Comparison of ENCODE assay signal across 8 cellular contexts in the genomic region with DNA sequence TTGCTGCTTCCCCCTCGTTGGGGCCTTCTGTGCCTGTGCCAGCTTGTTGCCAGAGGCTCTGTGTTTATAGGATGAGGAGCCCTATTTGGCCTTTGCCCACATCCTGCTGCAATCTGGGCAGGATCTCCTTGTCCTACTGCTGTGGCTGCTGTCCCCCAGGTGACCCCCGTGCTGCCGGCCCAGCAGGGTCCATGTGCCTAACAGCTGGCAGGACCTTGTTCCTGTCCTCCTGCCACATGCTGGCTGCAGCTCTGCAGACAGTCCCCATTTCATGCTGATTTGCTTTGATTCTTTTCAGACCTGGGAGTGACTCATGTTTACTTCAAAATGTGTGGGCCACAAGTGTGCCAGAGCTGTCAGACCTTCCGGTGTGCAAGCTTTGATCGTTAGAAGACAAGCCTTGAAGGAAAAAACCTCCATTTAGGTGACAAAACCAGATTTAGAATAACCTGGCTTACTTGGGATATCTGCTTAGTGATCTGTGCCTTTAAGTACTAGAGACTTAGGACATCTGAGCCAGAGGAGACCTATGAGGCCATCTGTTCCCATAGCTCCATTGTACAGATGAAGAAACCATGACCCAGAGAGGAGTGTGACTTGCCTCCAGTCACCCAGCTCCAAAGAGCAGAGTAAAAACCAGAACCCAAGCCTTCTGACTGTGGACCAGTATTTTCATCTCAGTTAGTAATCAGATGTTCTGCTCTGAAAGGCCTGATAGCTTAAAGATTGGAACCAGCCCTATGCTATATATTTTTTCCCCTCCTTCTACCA. TPM values are rescaled to one million over a fixed set of nuclear protein-coding genes. Genes with fewer than 3 reads are reported as not detected.
DNase-seq lines count a peak whose midpoint lies in the region; ATAC-seq, FAIRE-seq and TF ChIP-seq lines count a peak whose summit lies in the region.

No MANE protein-coding gene starts in this region.

- TF ChIP-seq CTCF in astrocyte of the spinal cord (IDR thresholded peaks at IDR 0.05; ENCODE audit: low read depth, low read length) (no peak), left lung (IDR thresholded peaks at IDR 0.05) (no peak)

- no peak for FAIRE-seq in urothelium cell line (lab: Jason Lieb, UNC)

- H3K4me3 ChIP-seq in astrocyte of the spinal cord (ENCODE audit: low read depth, low read length) (no peak overlapping the region), left lung (no peak overlapping the region)

- peak; percentile 88 to 94 for ATAC-seq in activated CD4-positive, CD25-positive, alpha-beta regulatory T cell treated with anti-CD3 and anti-CD28 coated beads, Interleukin-2, amount 50 U/mL, for 24 hours
- ATAC-seq in left lung = peak; percentile 38
- no peak for ATAC-seq in GM21447 (IDR thresholded peaks at IDR 0.05; ENCODE audit: unreplicated experiment)
- no peak for ATAC-seq in HG02759 (IDR thresholded peaks at IDR 0.05; ENCODE audit: unreplicated experiment)
- ATAC-seq in GM18519 (IDR thresholded peaks at IDR 0.05; ENCODE audit: low FRiP score, unreplicated experiment) = no peak

- H3K27ac ChIP-seq in left lung = peak overlapping the region; percentile 11 to 78

- peaks cover 6 to 10% of the 10 kb centered on the region in 2 donors for H3K4me1 ChIP-seq in left lung

- H3K36me3 ChIP-seq in left lung = no peaks in the 10 kb centered on the region

- no peaks in the 10 kb centered on the region for H3K27me3 ChIP-seq in left lung

- intact Hi-C loops in left lung (cut with DNase I) = no loop called here

- H3K9me3 ChIP-seq in left lung = no peaks in the 10 kb centered on the region

- in situ Hi-C loops in astrocyte of the spinal cord (cut with HindIII; ENCODE audit: low sequenced_read_pairs) = no loop called here

- DNase-seq in activated CD4-positive, CD25-positive, alpha-beta regulatory T cell treated with anti-CD3 and anti-CD28 coated beads, Interleukin-2, amount 50 U/mL, for 72 hours = no peak
- DNase-seq in astrocyte of the spinal cord (ENCODE audit: low read depth, low spot score) (peak; percentile 53), left lung (peak in 1 of 2 donors; percentile 72), urothelium cell line (ENCODE audit: low spot score) (peak; percentile 42)

RNA-seq across cellular contexts. Expression of gene NAV2, which starts 11.1 kb away (rescaled TPM):
- total RNA-seq in left lung = 10 to 100 TPM; 42.9 to 59.9 TPM

Comparison
In these comparisons a context has a peak if more than half of its experiments do, and no peak if none do; other contexts are left out.
1. ATAC-seq: peak in activated CD4-positive, CD25-positive, alpha-beta regulatory T cell treated with anti-CD3 and anti-CD28 coated beads, Interleukin-2, amount 50 U/mL, for 24 hours (2 of 2) and left lung (single experiment); none in GM21447 (single experiment), HG02759 (single experiment) and GM18519 (single experiment).